In the genomic region with DNA sequence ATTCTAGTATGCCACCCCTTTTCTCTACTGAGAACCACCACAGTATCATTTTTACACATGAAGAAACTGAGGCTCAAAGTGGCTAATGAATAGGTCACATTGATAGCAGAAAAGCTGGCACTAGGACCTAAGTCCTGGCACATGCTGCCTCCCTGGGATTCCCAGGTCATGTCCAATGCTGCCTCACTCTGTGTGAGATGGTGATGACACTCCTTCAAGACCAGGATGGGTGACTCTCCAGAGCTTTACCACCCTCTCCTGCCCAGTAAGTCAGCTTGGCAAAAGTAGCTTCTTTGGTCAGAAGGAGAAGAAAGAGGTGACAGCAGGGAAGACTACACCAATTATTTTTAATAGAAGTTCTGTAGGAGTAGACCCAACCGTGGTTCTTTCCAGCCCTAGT, we compare ENCODE assay signal across 1 cellular context.
TF ChIP-seq lines count a peak whose summit lies in the region.

No MANE protein-coding gene starts in this region.

TF ChIP-seq in IMR-90, 13 proteins besides CTCF, POLR2A, EP300 and RAD21 (continued from another document):
- no peak for TF ChIP-seq MAZ (IDR thresholded peaks at IDR 0.05; ENCODE audit: borderline replicate concordance, low read depth, low read length)
- no peak for TF ChIP-seq SMC3 (IDR thresholded peaks at IDR 0.05; ENCODE audit: low read depth, low read length)
- TF ChIP-seq, protein P1, sequence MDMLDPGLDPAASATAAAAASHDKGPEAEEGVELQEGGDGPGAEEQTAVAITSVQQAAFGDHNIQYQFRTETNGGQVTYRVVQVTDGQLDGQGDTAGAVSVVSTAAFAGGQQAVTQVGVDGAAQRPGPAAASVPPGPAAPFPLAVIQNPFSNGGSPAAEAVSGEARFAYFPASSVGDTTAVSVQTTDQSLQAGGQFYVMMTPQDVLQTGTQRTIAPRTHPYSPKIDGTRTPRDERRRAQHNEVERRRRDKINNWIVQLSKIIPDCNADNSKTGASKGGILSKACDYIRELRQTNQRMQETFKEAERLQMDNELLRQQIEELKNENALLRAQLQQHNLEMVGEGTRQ (IDR thresholded peaks at IDR 0.05; ENCODE audit: low read depth, low read length) = no peak
- TF ChIP-seq, protein P2, sequence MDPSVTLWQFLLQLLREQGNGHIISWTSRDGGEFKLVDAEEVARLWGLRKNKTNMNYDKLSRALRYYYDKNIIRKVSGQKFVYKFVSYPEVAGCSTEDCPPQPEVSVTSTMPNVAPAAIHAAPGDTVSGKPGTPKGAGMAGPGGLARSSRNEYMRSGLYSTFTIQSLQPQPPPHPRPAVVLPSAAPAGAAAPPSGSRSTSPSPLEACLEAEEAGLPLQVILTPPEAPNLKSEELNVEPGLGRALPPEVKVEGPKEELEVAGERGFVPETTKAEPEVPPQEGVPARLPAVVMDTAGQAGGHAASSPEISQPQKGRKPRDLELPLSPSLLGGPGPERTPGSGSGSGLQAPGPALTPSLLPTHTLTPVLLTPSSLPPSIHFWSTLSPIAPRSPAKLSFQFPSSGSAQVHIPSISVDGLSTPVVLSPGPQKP (IDR thresholded peaks at IDR 0.05; ENCODE audit: borderline replicate concordance, low read depth, low read length) = no peak
- TF ChIP-seq CHD1 (IDR thresholded peaks at IDR 0.05; ENCODE audit: low read depth, low read length) = no peak
- no peak for TF ChIP-seq RCOR1 (IDR thresholded peaks at IDR 0.05; ENCODE audit: insufficient replicate concordance, low read length)
- no peak for TF ChIP-seq MXI1 (IDR thresholded peaks at IDR 0.05; ENCODE audit: borderline replicate concordance, low read depth, low read length)
- TF ChIP-seq NFE2L2 (IDR thresholded peaks at IDR 0.05; ENCODE audit: low read depth, low read length) = no peak
